ENCODE assay signal across 16 cellular contexts in the genomic region with DNA sequence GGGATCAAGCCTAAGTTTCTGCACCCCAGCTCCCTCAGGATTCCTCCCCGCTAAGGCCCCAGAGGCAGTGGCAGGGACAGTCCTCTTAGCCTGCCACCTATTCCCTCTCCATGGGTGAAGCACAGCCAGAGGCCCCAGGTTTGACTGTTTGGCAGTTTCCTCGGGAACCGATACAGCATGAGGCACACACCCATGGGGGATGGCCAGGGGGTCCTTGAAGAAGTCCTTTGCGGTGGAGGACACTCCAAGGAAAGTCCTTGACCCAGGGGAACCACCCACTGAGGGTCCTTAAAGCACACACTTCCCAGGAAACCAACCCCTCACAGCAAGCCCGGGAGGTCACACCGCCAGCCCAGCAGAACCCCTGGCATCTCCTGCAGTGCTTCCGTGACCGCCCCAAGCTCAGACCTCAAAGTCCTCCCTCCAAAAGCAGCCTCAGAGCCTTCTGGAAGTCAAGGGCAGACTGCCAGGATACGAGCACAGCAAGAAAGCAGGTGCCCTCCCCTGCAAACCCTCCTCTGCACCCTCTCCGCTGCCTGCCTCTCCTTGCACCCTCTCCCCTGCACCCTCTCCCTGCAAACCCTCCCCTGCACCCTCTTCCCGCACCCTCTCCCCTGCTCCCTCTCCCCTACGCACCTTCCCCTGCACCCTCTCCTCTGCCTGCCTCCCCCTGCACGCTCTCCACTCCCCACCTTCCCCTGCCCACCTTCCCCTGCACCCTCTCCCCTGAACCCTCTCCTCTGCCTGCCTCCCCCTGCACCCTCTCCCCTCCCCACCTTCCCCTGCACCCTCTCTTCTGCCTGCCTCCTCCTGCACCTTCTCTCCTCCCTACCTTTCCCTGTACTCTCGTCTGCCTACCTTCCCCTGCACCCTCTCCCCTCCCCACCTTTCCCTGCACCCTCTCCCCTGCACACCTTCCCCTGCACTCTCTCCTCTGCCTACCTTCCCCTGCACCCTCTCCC. TPM values are rescaled to one million over a fixed set of nuclear protein-coding genes. Genes with fewer than 3 reads are reported as not detected.
DNase-seq lines count a peak whose midpoint lies in the region; ATAC-seq lines count a peak whose summit lies in the region.
"Had no signal": no experiment of that assay in that cellular context is flagged by ENCODE, and none has a peak within 500 bp of the region (broad histone marks: within the 10 kb centered on the region; RNA-seq: fewer than 3 reads in every experiment).

No MANE protein-coding gene starts in this region.

- H3K4me3 Mint-ChIP-seq in activated T-cell treated with anti-CD3 and anti-CD28 coated beads, Interleukin-2, amount 50 U/mL, for 4 hours, result peak overlapping the region; percentile 71
- H3K4me3 Mint-ChIP-seq in effector memory CD8-positive, alpha-beta T cell, result peak overlapping the region; percentile 95 to 98

- ATAC-seq in activated T-cell treated with anti-CD3 and anti-CD28 coated beads, Interleukin-2, amount 50 U/mL, for 4 hours, result no peak
- no peak for ATAC-seq in effector memory CD8-positive, alpha-beta T cell (replicated peaks)
- no peak for ATAC-seq in stimulated activated naive CD8-positive, alpha-beta T cell treated with anti-CD3 and anti-CD28 coated beads, Interleukin-15, Interleukin-2, amounts not matched to agents 100 U/mL and 50 U/mL, for 24 hours
- no peak for ATAC-seq in GM19324 (IDR thresholded peaks at IDR 0.05; ENCODE audit: low FRiP score, unreplicated experiment)

- H3K9me3 Mint-ChIP-seq in activated T-cell treated with anti-CD3 and anti-CD28 coated beads, Interleukin-2, amount 50 U/mL, for 4 hours, result no peaks in the 10 kb centered on the region
- H3K9me3 Mint-ChIP-seq in effector memory CD8-positive, alpha-beta T cell, result no peaks in the 10 kb centered on the region

- no peak for DNase-seq in activated T-cell treated with anti-CD3 and anti-CD28 coated beads, Interleukin-2, amount 50 U/mL, for 4 hours
- DNase-seq in activated T-cell treated with anti-CD3 and anti-CD28 coated beads, Interleukin-2, amount 50 U/mL, for 48 hours, result no peak
- DNase-seq in M059J (ENCODE audit: low read depth), result peak; percentile 54
- DNase-seq in effector memory CD8-positive, alpha-beta T cell, result no peak
- DNase-seq in stimulated activated naive CD8-positive, alpha-beta T cell treated with anti-CD3 and anti-CD28 coated beads, Interleukin-15, Interleukin-2, amounts not matched to agents 100 U/mL and 50 U/mL, for 24 hours, result peak; percentile 9
- no peak for DNase-seq in ureter (ENCODE audit: low spot score)
- no peak for DNase-seq in NCI-H1092 treated with DMSO at 0.1 percent for 48 hours (lab: John Stamatoyannopoulos, UW)
- DNase-seq: activated CD4-positive, alpha-beta T cell treated with anti-CD3 and anti-CD28 coated beads, Interleukin-2, amount 50 U/mL, for 1 hour; anterior cingulate cortex; C1 segment of cervical spinal cord; effector CD8-positive, alpha-beta T cell; NCI-H446; SIG-M5; tibial artery had no signal

- H3K4me1 Mint-ChIP-seq in activated T-cell treated with anti-CD3 and anti-CD28 coated beads, Interleukin-2, amount 50 U/mL, for 4 hours (ENCODE audit: low read depth), result peaks cover 33% of the 10 kb centered on the region
- peaks cover 25 to 37% of the 10 kb centered on the region in 2 donors for H3K4me1 Mint-ChIP-seq in effector memory CD8-positive, alpha-beta T cell (ENCODE audit: low read depth in 2 of 2)

- H3K36me3 Mint-ChIP-seq in activated T-cell treated with anti-CD3 and anti-CD28 coated beads, Interleukin-2, amount 50 U/mL, for 4 hours (ENCODE audit: insufficient read depth), result no peaks in the 10 kb centered on the region
- H3K36me3 Mint-ChIP-seq in effector memory CD8-positive, alpha-beta T cell (ENCODE audit: insufficient read depth), result peaks cover 16% of the 10 kb centered on the region

- no peaks in the 10 kb centered on the region for H3K27me3 Mint-ChIP-seq in activated T-cell treated with anti-CD3 and anti-CD28 coated beads, Interleukin-2, amount 50 U/mL, for 4 hours (ENCODE audit: low read depth)
- no peaks in the 10 kb centered on the region for H3K27me3 Mint-ChIP-seq in effector memory CD8-positive, alpha-beta T cell

- peak overlapping the region in 1 of 2 donors; percentile 88 for H3K27ac Mint-ChIP-seq in effector memory CD8-positive, alpha-beta T cell

RNA-seq across cellular contexts. Expression of a gene that starts 1.4 kb away (rescaled TPM):
- 10 to 100 TPM; 26.7 to 29.3 (median 29.2) TPM for total RNA-seq in activated T-cell treated with anti-CD3 and anti-CD28 coated beads, Interleukin-2, amount 50 U/mL, for 4 hours
- 2.5 and 3.4 TPM in 2 replicates for total RNA-seq in M059J (2014; rRNA removed; shearing (Covaris generic))
- 73.9 TPM for total RNA-seq in ureter

RNA-seq across cellular contexts. Expression of a gene that starts 19.4 kb away (rescaled TPM):
- under 1 TPM; 0.11 to 0.40 (median 0.16) TPM for total RNA-seq in activated T-cell treated with anti-CD3 and anti-CD28 coated beads, Interleukin-2, amount 50 U/mL, for 4 hours
- 7.9 and 10.6 TPM in 2 replicates for total RNA-seq in M059J (2014; rRNA removed; shearing (Covaris generic))
- 78.5 TPM for total RNA-seq in ureter

RNA-seq across cellular contexts. Expression of a gene that starts 28.4 kb away (rescaled TPM):
- 10 to 100 TPM; 16.5 to 21.7 (median 20.4) TPM for total RNA-seq in activated T-cell treated with anti-CD3 and anti-CD28 coated beads, Interleukin-2, amount 50 U/mL, for 4 hours
- 0.20 TPM in 1 of 2 replicates, not detected in the other for total RNA-seq in M059J (2014; rRNA removed; shearing (Covaris generic))
- 17.9 TPM for total RNA-seq in ureter
- total RNA-seq: H4 had no signal

RNA-seq across cellular contexts. Expression of a gene that starts 36.7 kb away (rescaled TPM):
- 10 to 100 TPM; 25.7 to 30.9 (median 29.1) TPM for total RNA-seq in activated T-cell treated with anti-CD3 and anti-CD28 coated beads, Interleukin-2, amount 50 U/mL, for 4 hours
- 27.5 and 35.5 TPM in 2 replicates for total RNA-seq in M059J (2014; rRNA removed; shearing (Covaris generic))
- total RNA-seq in ureter, result 28.6 TPM

RNA-seq across cellular contexts. Expression of a gene that starts 44.1 kb away (rescaled TPM):
- total RNA-seq in activated T-cell treated with anti-CD3 and anti-CD28 coated beads, Interleukin-2, amount 50 U/mL, for 4 hours, result 1 to 10 TPM; 3.8 to 6.1 (median 5.5) TPM
- total RNA-seq in M059J (2014; rRNA removed; shearing (Covaris generic)), result 2.8 and 9.4 TPM in 2 replicates
- 3.3 TPM for total RNA-seq in ureter

Comparison
In these comparisons a context has a peak if more than half of its experiments do, and no peak if none do; other contexts are left out.
1. DNase-seq: peak in M059J (single experiment) and stimulated activated naive CD8-positive, alpha-beta T cell treated with anti-CD3 and anti-CD28 coated beads, Interleukin-15, Interleukin-2, amounts not matched to agents 100 U/mL and 50 U/mL, for 24 hours (single experiment); none in activated T-cell treated with anti-CD3 and anti-CD28 coated beads, Interleukin-2, amount 50 U/mL, for 4 hours (single experiment), activated T-cell treated with anti-CD3 and anti-CD28 coated beads, Interleukin-2, amount 50 U/mL, for 48 hours (0 of 2), effector memory CD8-positive, alpha-beta T cell (0 of 3), ureter (single experiment) and NCI-H1092 treated with DMSO at 0.1 percent for 48 hours (single experiment).
2. RNA of a gene that starts 28.4 kb away (total RNA-seq): 16.5 to 21.7 TPM in activated T-cell treated with anti-CD3 and anti-CD28 coated beads, Interleukin-2, amount 50 U/mL, for 4 hours and 17.9 TPM in ureter (single experiment); 0.20 TPM in M059J; every median in the first group is over 10 times any median in the second.